ENCODE assay signal across 1 cellular context in the genomic region with DNA sequence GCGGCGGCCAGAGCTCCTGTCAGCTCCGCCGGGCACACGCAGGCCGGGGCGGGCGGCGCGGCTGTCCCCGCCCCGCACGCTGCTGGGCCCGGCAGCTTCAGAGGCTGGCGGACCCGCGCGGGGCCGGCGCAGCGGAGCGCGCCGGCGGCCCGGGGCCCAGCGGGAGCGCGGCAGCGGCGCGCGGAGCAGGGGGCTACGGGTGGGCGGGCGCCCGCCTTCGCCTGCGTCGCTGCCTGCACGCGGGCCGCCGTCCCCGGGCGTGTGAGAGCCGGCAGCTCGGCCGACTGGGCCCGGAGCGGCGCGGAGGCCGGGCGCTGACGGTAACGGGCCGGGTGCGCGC.
TF ChIP-seq lines count a peak whose summit lies in the region.

No MANE protein-coding gene starts in this region.

TF ChIP-seq in GM23338, 12 proteins besides CTCF, POLR2A, EP300 and RAD21 (continued from another document):
- TF ChIP-seq, protein P1, sequence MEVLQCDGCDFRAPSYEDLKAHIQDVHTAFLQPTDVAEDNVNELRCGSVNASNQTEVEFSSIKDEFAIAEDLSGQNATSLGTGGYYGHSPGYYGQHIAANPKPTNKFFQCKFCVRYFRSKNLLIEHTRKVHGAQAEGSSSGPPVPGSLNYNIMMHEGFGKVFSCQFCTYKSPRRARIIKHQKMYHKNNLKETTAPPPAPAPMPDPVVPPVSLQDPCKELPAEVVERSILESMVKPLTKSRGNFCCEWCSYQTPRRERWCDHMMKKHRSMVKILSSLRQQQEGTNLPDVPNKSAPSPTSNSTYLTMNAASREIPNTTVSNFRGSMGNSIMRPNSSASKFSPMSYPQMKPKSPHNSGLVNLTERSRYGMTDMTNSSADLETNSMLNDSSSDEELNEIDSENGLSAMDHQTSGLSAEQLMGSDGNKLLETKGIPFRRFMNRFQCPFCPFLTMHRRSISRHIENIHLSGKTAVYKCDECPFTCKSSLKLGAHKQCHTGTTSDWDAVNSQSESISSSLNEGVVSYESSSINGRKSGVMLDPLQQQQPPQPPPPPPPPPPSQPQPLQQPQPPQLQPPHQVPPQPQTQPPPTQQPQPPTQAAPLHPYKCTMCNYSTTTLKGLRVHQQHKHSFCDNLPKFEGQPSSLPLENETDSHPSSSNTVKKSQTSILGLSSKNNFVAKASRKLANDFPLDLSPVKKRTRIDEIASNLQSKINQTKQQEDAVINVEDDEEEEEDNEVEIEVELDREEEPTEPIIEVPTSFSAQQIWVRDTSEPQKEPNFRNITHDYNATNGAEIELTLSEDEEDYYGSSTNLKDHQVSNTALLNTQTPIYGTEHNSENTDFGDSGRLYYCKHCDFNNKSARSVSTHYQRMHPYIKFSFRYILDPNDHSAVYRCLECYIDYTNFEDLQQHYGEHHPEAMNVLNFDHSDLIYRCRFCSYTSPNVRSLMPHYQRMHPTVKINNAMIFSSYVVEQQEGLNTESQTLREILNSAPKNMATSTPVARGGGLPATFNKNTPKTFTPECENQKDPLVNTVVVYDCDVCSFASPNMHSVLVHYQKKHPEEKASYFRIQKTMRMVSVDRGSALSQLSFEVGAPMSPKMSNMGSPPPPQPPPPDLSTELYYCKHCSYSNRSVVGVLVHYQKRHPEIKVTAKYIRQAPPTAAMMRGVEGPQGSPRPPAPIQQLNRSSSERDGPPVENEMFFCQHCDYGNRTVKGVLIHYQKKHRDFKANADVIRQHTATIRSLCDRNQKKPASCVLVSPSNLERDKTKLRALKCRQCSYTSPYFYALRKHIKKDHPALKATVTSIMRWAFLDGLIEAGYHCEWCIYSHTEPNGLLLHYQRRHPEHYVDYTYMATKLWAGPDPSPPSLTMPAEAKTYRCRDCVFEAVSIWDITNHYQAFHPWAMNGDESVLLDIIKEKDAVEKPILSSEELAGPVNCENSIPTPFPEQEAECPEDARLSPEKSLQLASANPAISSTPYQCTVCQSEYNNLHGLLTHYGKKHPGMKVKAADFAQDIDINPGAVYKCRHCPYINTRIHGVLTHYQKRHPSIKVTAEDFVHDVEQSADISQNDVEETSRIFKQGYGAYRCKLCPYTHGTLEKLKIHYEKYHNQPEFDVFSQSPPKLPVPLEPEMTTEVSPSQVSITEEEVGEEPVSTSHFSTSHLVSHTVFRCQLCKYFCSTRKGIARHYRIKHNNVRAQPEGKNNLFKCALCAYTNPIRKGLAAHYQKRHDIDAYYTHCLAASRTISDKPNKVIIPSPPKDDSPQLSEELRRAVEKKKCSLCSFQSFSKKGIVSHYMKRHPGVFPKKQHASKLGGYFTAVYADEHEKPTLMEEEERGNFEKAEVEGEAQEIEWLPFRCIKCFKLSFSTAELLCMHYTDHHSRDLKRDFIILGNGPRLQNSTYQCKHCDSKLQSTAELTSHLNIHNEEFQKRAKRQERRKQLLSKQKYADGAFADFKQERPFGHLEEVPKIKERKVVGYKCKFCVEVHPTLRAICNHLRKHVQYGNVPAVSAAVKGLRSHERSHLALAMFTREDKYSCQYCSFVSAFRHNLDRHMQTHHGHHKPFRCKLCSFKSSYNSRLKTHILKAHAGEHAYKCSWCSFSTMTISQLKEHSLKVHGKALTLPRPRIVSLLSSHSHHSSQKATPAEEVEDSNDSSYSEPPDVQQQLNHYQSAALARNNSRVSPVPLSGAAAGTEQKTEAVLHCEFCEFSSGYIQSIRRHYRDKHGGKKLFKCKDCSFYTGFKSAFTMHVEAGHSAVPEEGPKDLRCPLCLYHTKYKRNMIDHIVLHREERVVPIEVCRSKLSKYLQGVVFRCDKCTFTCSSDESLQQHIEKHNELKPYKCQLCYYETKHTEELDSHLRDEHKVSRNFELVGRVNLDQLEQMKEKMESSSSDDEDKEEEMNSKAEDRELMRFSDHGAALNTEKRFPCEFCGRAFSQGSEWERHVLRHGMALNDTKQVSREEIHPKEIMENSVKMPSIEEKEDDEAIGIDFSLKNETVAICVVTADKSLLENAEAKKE (CRISPR knock-in tag; IDR thresholded peaks at IDR 0.05) = no peak
- no peak for TF ChIP-seq EZH2 (IDR thresholded peaks at IDR 0.05; ENCODE audit: low read depth, unreplicated experiment)
- TF ChIP-seq, protein P2, sequence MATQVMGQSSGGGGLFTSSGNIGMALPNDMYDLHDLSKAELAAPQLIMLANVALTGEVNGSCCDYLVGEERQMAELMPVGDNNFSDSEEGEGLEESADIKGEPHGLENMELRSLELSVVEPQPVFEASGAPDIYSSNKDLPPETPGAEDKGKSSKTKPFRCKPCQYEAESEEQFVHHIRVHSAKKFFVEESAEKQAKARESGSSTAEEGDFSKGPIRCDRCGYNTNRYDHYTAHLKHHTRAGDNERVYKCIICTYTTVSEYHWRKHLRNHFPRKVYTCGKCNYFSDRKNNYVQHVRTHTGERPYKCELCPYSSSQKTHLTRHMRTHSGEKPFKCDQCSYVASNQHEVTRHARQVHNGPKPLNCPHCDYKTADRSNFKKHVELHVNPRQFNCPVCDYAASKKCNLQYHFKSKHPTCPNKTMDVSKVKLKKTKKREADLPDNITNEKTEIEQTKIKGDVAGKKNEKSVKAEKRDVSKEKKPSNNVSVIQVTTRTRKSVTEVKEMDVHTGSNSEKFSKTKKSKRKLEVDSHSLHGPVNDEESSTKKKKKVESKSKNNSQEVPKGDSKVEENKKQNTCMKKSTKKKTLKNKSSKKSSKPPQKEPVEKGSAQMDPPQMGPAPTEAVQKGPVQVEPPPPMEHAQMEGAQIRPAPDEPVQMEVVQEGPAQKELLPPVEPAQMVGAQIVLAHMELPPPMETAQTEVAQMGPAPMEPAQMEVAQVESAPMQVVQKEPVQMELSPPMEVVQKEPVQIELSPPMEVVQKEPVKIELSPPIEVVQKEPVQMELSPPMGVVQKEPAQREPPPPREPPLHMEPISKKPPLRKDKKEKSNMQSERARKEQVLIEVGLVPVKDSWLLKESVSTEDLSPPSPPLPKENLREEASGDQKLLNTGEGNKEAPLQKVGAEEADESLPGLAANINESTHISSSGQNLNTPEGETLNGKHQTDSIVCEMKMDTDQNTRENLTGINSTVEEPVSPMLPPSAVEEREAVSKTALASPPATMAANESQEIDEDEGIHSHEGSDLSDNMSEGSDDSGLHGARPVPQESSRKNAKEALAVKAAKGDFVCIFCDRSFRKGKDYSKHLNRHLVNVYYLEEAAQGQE (IDR thresholded peaks at IDR 0.05; ENCODE audit: unreplicated experiment) = no peak
- no peak for TF ChIP-seq ZNF331 (CRISPR knock-in tag; IDR thresholded peaks at IDR 0.05; ENCODE audit: low read depth)
- no peak for TF ChIP-seq JUNB (IDR thresholded peaks at IDR 0.05; ENCODE audit: unreplicated experiment)
- TF ChIP-seq POLR2AphosphoS5 (IDR thresholded peaks at IDR 0.05; ENCODE audit: low read depth) = no peak
- TF ChIP-seq, protein P3, sequence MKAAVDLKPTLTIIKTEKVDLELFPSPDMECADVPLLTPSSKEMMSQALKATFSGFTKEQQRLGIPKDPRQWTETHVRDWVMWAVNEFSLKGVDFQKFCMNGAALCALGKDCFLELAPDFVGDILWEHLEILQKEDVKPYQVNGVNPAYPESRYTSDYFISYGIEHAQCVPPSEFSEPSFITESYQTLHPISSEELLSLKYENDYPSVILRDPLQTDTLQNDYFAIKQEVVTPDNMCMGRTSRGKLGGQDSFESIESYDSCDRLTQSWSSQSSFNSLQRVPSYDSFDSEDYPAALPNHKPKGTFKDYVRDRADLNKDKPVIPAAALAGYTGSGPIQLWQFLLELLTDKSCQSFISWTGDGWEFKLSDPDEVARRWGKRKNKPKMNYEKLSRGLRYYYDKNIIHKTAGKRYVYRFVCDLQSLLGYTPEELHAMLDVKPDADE (IDR thresholded peaks at IDR 0.05) = no peak
- TF ChIP-seq NANOG (IDR thresholded peaks at IDR 0.05; ENCODE audit: borderline replicate concordance) = no peak
